Comparison of ENCODE assay signal across 8 cellular contexts in the genomic region with DNA sequence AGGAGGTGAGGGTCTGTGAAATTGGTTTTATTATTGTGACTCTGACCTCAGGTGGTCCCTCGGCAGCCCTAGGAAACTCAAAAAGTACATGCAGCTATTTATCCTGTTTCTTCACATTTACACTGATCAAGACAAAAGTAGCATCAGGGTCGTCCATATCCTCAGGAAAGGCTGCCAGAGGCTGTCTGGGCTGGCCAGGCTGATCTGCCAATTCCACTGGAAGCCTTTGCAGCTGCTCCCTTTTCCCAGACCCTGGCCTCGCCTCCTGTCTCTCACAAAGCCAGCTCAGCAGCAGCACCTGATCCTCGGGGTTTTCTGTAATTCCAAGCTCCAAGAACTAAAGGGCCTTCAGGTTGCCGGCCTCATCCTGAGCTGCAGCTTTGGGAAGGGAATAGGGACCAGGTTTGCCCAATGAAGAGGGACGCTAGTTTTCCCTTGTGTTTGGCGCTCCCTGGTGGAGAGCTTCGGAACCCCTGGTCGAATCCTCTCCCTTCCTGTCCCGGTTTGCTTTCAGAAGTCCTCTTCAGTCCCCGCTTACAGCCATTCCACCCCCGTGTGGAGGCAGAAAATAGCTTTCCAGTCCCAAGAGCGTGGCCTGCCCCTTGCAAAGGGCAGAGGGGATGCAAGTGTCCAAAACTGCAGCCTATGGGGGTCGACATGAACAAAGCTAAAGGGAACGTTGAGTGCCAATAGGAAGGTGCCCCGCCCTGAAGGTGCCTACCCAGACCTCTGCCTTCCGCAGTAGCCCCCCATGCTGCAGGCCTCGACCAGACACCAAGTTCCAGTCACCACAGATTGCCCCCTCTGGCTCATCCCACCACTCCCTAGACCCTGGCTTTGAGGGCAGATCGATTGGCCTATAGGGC. TPM values are rescaled to one million over a fixed set of nuclear protein-coding genes. Genes with fewer than 3 reads are reported as not detected.
DNase-seq lines count a peak whose midpoint lies in the region; ATAC-seq and TF ChIP-seq lines count a peak whose summit lies in the region.

No MANE protein-coding gene starts in this region.

- H3K27me3 Mint-ChIP-seq in H9 (ENCODE audit: low read depth) = no peaks in the 10 kb centered on the region; the same call in 1 of the 2 replicates

- no peaks in the 10 kb centered on the region for H3K9me3 ChIP-seq in H9 (ENCODE audit: control insufficient read depth, low read depth, low read length)
- H3K9me3 ChIP-seq in PC-3 (ENCODE audit: low read length) = no peaks in the 10 kb centered on the region
- no peaks in the 10 kb centered on the region for H3K9me3 ChIP-seq in suprapubic skin

- H3K79me2 ChIP-seq in H9 (ENCODE audit: insufficient read depth, low read length) (no peaks in the 10 kb centered on the region), PC-3 (ENCODE audit: low read length) (no peaks in the 10 kb centered on the region)

- no peak overlapping the region for H3K4ac ChIP-seq in H9 (ENCODE audit: low read depth, low read length)

- H3K27me3 ChIP-seq in H9 (ENCODE audit: insufficient read depth, low read length) (no peaks in the 10 kb centered on the region), PC-3 (ENCODE audit: low read length) (0 out of 2 replicates have a peak, but pooled peaks cover 14% of the 10 kb centered on the region), suprapubic skin (no peaks in the 10 kb centered on the region)

- DNase-seq in AG10803 (ENCODE audit: low read depth) (peak; percentile 56), H9 (peak; percentile 94), PC-3 (peak; percentile 71), fibroblast of the conjunctiva (ENCODE audit: low read depth) (peak; percentile 37), non-pigmented ciliary epithelial cell (ENCODE audit: low read depth) (peak; percentile 6), suprapubic skin (ENCODE audit: low spot score in 2 of 2) (peak in 1 of 2 donors; percentile 81), NCI-H187 (lab: John Stamatoyannopoulos, UW) (no peak)
- DNase-seq in activated T-helper 1 cell treated with anti-CD3 and anti-CD28 coated beads, Interleukin-2, amount 50 U/mL, for 16 hours (ENCODE audit: low read depth in 1 of 2, low spot score in 1 of 2) = peak; percentile 30 to 42

- no peak overlapping the region for H3K9ac ChIP-seq in H9 (ENCODE audit: extremely low read depth, insufficient read length, low read length)
- no peak overlapping the region for H3K9ac ChIP-seq in PC-3 (ENCODE audit: low read length)

- no peak overlapping the region for H2BK20ac ChIP-seq in H9 (ENCODE audit: low read depth, low read length, poor library complexity, severe bottlenecking)

- H2BK12ac ChIP-seq in H9 (ENCODE audit: insufficient read length, low read depth, low read length) = no peak overlapping the region

- H3K4me3 ChIP-seq in AG10803 (ENCODE audit: low read length) (no peak overlapping the region), PC-3 (ENCODE audit: low read length) (no peak overlapping the region), suprapubic skin (no peak overlapping the region)

- H3K79me1 ChIP-seq in H9 (ENCODE audit: insufficient read depth, low read depth, low read length, poor library complexity, severe bottlenecking) = no peaks in the 10 kb centered on the region

- BruUV-seq in PC-3 (replicated peaks; lab: Mats Ljungman, UMichigan) = no TSS peak

- TF ChIP-seq EP300 in suprapubic skin (IDR thresholded peaks at IDR 0.05) = no peak

- no peaks in the 10 kb centered on the region for H3K36me3 ChIP-seq in PC-3 (ENCODE audit: low read depth, low read length)
- H3K36me3 ChIP-seq in suprapubic skin = no peaks in the 10 kb centered on the region

- ATAC-seq in PC-3 = peak; percentile 74

- TF ChIP-seq CTCF in AG10803 (conservative IDR thresholded peaks at IDR 0.05; ENCODE audit: low read length) (peak; percentile 91), H9 (conservative IDR thresholded peaks at IDR 0.05) (peak; percentile 95), PC-3 (conservative IDR thresholded peaks at IDR 0.05; ENCODE audit: low read depth, low read length) (peak; percentile 77), suprapubic skin (IDR thresholded peaks at IDR 0.05) (peak; percentile 47 to 84)

- no peak overlapping the region for H3T11ph ChIP-seq in H9 (ENCODE audit: low read length)

- no peak for TF ChIP-seq POLR2A in suprapubic skin (IDR thresholded peaks at IDR 0.05)

- no peak overlapping the region for H4K5ac ChIP-seq in H9 (ENCODE audit: insufficient read length, low read depth, low read length)

- WGBS in H9 (ENCODE audit: extremely low coverage, insufficient read length, low lambda C conversion rate) = no CpG with 5 or more reads among the region's 19 CpGs
- WGBS in suprapubic skin = 28% methylated on average over 18 of the region's 19 CpGs

- H3K4me2 ChIP-seq in H9 (ENCODE audit: insufficient read depth, insufficient read length, low read length) (no peak overlapping the region), PC-3 (ENCODE audit: low read length) (no peak overlapping the region)

- H3F3A ChIP-seq in PC-3 (ENCODE audit: low read length, unreplicated experiment) = no peaks in the 10 kb centered on the region

- H3K18ac ChIP-seq in H9 (ENCODE audit: insufficient read length, low read depth, low read length) = no peak overlapping the region

- H2BK15ac ChIP-seq in H9 (ENCODE audit: low read depth, low read length) = no peak overlapping the region

- H3K9me2 ChIP-seq in PC-3 (replicated peaks; ENCODE audit: low read length) = no peaks in the 10 kb centered on the region

- POLR2A ChIA-PET in PC-3 (lab: Charles Lee; ENCODE audit: unreplicated experiment) = no interaction called here

- no peak overlapping the region for H3K14ac ChIP-seq in H9 (ENCODE audit: insufficient read depth, low read length)

- peaks cover 24 to 26% of the 10 kb centered on the region in 2 experiments for H3K4me1 Mint-ChIP-seq in H9

- H3K4me1 ChIP-seq in H9 (ENCODE audit: insufficient read depth, low read length) (no peaks in the 10 kb centered on the region), PC-3 (ENCODE audit: insufficient read depth, low read length) (no peaks in the 10 kb centered on the region), suprapubic skin (peaks cover 9% of the 10 kb centered on the region)

- H2AFZ ChIP-seq in H9 (ENCODE audit: low read length) = no peak overlapping the region
- no peak overlapping the region for H2AFZ ChIP-seq in PC-3 (ENCODE audit: low read length)

- no peak overlapping the region for H4K8ac ChIP-seq in H9 (replicated peaks; ENCODE audit: insufficient read length, low read depth, low read length)

- H2BK5ac ChIP-seq in H9 (ENCODE audit: insufficient read length, low read length) = no peak overlapping the region

- H2AK5ac ChIP-seq in H9 (ENCODE audit: insufficient read length, low read length) = no peak overlapping the region

- no peak overlapping the region for H3K4me3 Mint-ChIP-seq in H9

- no peaks in the 10 kb centered on the region for H3K23me2 ChIP-seq in H9 (ENCODE audit: insufficient read length, low read depth, low read length, poor library complexity, severe bottlenecking)

- no peak overlapping the region for H3K56ac ChIP-seq in H9 (ENCODE audit: insufficient read length, low read depth, low read length)

- no peak overlapping the region for H4K91ac ChIP-seq in H9 (ENCODE audit: insufficient read length, low read depth, low read length)

- H3K27ac ChIP-seq in H9 (ENCODE audit: insufficient read length, low read depth, low read length) (no peak overlapping the region), PC-3 (ENCODE audit: low read length) (no peak overlapping the region), suprapubic skin (no peak overlapping the region)

- H3K9me3 Mint-ChIP-seq in H9 = no peaks in the 10 kb centered on the region; a peak in 1 of 5 replicates

- CTCF ChIA-PET in PC-3 (lab: Charles Lee) = interaction anchor here (0.5 to 1.1 kb wide), 5 partner anchors 9 to 485 kb away, joined by 3 to 10 read pairs (median 3); no protein-coding TSS in a partner anchor

- no peaks in the 10 kb centered on the region for H3K36me3 Mint-ChIP-seq in H9 (ENCODE audit: insufficient read depth in 1 of 3, low read depth in 3 of 3)

- intact Hi-C loops in PC-3 (cut with micrococcal nuclease) = loop anchor here (1.0 kb wide), 1 partner anchor 31 kb away; no protein-coding TSS in a partner anchor

- H2BK120ac ChIP-seq in H9 (ENCODE audit: low read depth, low read length, poor library complexity, severe bottlenecking) = no peak overlapping the region

- H4K20me1 ChIP-seq in H9 (ENCODE audit: control insufficient read depth, insufficient read depth, insufficient read length) = no peaks in the 10 kb centered on the region
- H4K20me1 ChIP-seq in PC-3 (ENCODE audit: low read length) = no peaks in the 10 kb centered on the region

- H3K27ac Mint-ChIP-seq in H9 = no peak overlapping the region

- H3K23ac ChIP-seq in H9 (ENCODE audit: insufficient read length, low read depth, low read length) = no peak overlapping the region

RNA-seq across cellular contexts. Expression of gene MFSD6L, which starts 13.4 kb away (rescaled TPM):
- 2.1 TPM in 2 replicates for total RNA-seq in H9 (2021)
- total RNA-seq in PC-3 (2014; rRNA removed) = 0.07 TPM in 1 of 2 replicates, not detected in the other
- total RNA-seq in suprapubic skin = 1 to 10 TPM in 1 of 4 donors, under 1 TPM in 3; 0.26 to 1.0 (median 0.65) TPM

RNA-seq across cellular contexts. Expression of gene SPDYE4, which starts 27.4 kb away (rescaled TPM):
- not detected in 2 replicates for total RNA-seq in H9 (2021)
- total RNA-seq in PC-3 (2014; rRNA removed) = not detected in 2 replicates
- not detected for total RNA-seq in suprapubic skin

RNA-seq across cellular contexts. Expression of gene CCDC42, which starts 41.1 kb away (rescaled TPM):
- total RNA-seq in H9 (2021) (not detected in 2 replicates), PC-3 (2014; rRNA removed) (not detected in 2 replicates), suprapubic skin (not detected)

Comparison
In these comparisons a context has a peak if more than half of its experiments do, and no peak if none do; other contexts are left out.
1. DNase-seq: peak in AG10803 (single experiment), H9 (single experiment), PC-3 (single experiment), activated T-helper 1 cell treated with anti-CD3 and anti-CD28 coated beads, Interleukin-2, amount 50 U/mL, for 16 hours (2 of 2), fibroblast of the conjunctiva (single experiment) and non-pigmented ciliary epithelial cell (single experiment); none in NCI-H187 (0 of 2).
2. Peak in every context shown above with its lines, with median percentiles within 50 percentile points of each other: CTCF ChIP-seq.